18 cellular contexts compared by ENCODE assay signal in the genomic region with DNA sequence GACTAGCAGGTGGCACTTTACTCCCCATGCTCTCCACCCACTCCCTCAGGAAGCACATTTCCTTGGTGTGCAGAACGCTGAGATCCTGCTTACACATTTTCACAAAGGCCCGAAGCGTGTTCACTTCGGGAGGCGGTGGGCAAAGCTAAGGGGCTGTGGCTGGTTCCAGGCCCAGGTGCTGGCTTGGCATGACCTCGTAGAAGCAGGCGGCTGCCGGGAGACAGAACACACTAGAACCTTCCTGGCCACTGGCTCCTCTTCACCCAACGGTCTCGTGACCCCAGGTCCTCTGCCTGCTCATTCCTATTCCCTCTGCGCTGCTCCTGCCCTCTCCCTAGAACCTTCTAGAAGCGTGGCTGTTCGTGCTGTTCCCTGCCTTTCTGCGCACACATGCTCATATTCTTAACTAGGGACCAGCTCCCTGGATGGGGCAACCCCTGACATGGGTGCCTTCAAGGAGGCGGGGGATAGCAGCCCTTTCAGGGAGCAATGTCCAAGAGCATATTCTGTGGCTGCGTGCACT. TPM values are rescaled to one million over a fixed set of nuclear protein-coding genes. Genes with fewer than 3 reads are reported as not detected.
DNase-seq lines count a peak whose midpoint lies in the region; ATAC-seq and TF ChIP-seq lines count a peak whose summit lies in the region.
"Had no signal": no experiment of that assay in that cellular context is flagged by ENCODE, and none has a peak within 500 bp of the region (broad histone marks: within the 10 kb centered on the region; RNA-seq: fewer than 3 reads in every experiment).

No MANE protein-coding gene starts in this region.

- ATAC-seq in IMR-90 (ENCODE audit: low read depth) (no peak), PC-3 (no peak)
- ATAC-seq: CD8-positive, alpha-beta T cell; GM12878 had no signal

- no peaks in the 10 kb centered on the region for H3K36me3 Mint-ChIP-seq in nephron progenitor cell (ENCODE audit: low read depth)
- H3K36me3 Mint-ChIP-seq: CD4-positive, CD25-positive, alpha-beta regulatory T cell; CD8-positive, alpha-beta T cell had no signal

- no peak overlapping the region for H2BK120ac ChIP-seq in IMR-90 (ENCODE audit: low read depth, low read length)

- H3K27ac ChIP-seq in IMR-90 (ENCODE audit: insufficient read depth, low read length) (no peak overlapping the region), PC-3 (ENCODE audit: low read length) (no peak overlapping the region)
- H3K27ac ChIP-seq: BLaER1, C4-2B, GM23248 had no signal

- no peaks in the 10 kb centered on the region for H3F3A ChIP-seq in PC-3 (ENCODE audit: low read length, unreplicated experiment)

- no peak overlapping the region for H2BK5ac ChIP-seq in IMR-90 (ENCODE audit: low read depth, low read length, poor library complexity, severe bottlenecking)

- H3K9me2 ChIP-seq in PC-3 (replicated peaks; ENCODE audit: low read length) = no peaks in the 10 kb centered on the region

- no peak overlapping the region; the same call in 1 of the 2 replicates for H2AK5ac ChIP-seq in IMR-90 (ENCODE audit: low read depth, low read length)

- no peaks in the 10 kb centered on the region for H3K27me3 Mint-ChIP-seq in nephron progenitor cell (ENCODE audit: low read depth, poor library complexity)

- no peaks in the 10 kb centered on the region; the same call in 1 of the 2 replicates for H3K27me3 ChIP-seq in IMR-90 (ENCODE audit: control insufficient read depth, insufficient read depth, low read length)
- no peaks in the 10 kb centered on the region for H3K27me3 ChIP-seq in PC-3 (ENCODE audit: low read length)
- H3K27me3 ChIP-seq: BLaER1 had no signal

- H3K79me1 ChIP-seq in IMR-90 (ENCODE audit: low read depth in 1 of 2, low read length in 2 of 2) = no peaks in the 10 kb centered on the region

- DNase-seq in IMR-90 (no peak), nephron progenitor cell (no peak), posterior vena cava (ENCODE audit: low spot score) (peak; percentile 78), NCI-H510A treated with DMSO at 0.1 percent for 48 hours (lab: John Stamatoyannopoulos, UW) (no peak), NCI-H510A (lab: John Stamatoyannopoulos, UW) (no peak), PC-3 (no peak)
- DNase-seq: Caco-2; CD4-positive, CD25-positive, alpha-beta regulatory T cell; CD8-positive, alpha-beta T cell; DMS153; DND-41; GM23248; H7; HCEC 1CT had no signal

- no peak overlapping the region for H2BK20ac ChIP-seq in IMR-90 (ENCODE audit: low read depth, low read length)

- peaks cover 2% of the 10 kb centered on the region; the same call in 1 of the 2 replicates for H3K4me1 ChIP-seq in IMR-90 (ENCODE audit: control insufficient read depth, insufficient read depth, low read length)
- H3K4me1 ChIP-seq in PC-3 (ENCODE audit: insufficient read depth, low read length) = peaks cover 12% of the 10 kb centered on the region; the same call in 1 of the 2 replicates
- H3K4me1 ChIP-seq: BLaER1, Caco-2 had no signal

- CTCF ChIA-PET in IMR-90 (lab: Yijun Ruan, JAX) = no interaction called here
- CTCF ChIA-PET in PC-3 (lab: Charles Lee) = no interaction called here

- in situ Hi-C loops in IMR-90 (cut with MboI; ENCODE audit: low sequenced_read_pairs) = loop anchor here (5.0 to 25.0 kb wide), 4 partner anchors 370 to 1170 kb away; no protein-coding TSS in a partner anchor

- no peak overlapping the region for H3K9ac ChIP-seq in IMR-90 (ENCODE audit: low read depth, low read length)
- H3K9ac ChIP-seq in PC-3 (ENCODE audit: low read length) = no peak overlapping the region
- H3K9ac ChIP-seq: BLaER1, GM23248 had no signal

- H3K23ac ChIP-seq in IMR-90 (ENCODE audit: low read depth, low read length) = no peak overlapping the region

- no peak overlapping the region for H2BK15ac ChIP-seq in IMR-90 (ENCODE audit: low read depth, low read length)

- H4K5ac ChIP-seq in IMR-90 (ENCODE audit: low read depth, low read length) = peak overlapping the region; percentile 42; the same call in 1 of the 2 replicates

- WGBS in IMR-90 (ENCODE audit: extremely low coverage in 2 of 2, insufficient read length in 1 of 2), 2 experiments = 96% methylated on average over 8 of the region's 16 CpGs; no CpG with 5 or more reads in 1 of the 2 experiments

- TF ChIP-seq CTCF in IMR-90 (conservative IDR thresholded peaks at IDR 0.05; ENCODE audit: low read depth, low read length) (no peak), nephron progenitor cell (IDR thresholded peaks at IDR 0.05) (no peak), PC-3 (conservative IDR thresholded peaks at IDR 0.05; ENCODE audit: low read depth, low read length) (no peak)

- POLR2A ChIA-PET in IMR-90 (lab: Charles Lee; ENCODE audit: unreplicated experiment) (no interaction called here), PC-3 (lab: Charles Lee; ENCODE audit: unreplicated experiment) (no interaction called here)

- H3K14ac ChIP-seq in IMR-90 (replicated peaks; ENCODE audit: low read depth, low read length) = no peak overlapping the region

- no peaks in the 10 kb centered on the region for H3K36me3 ChIP-seq in IMR-90 (ENCODE audit: control insufficient read depth, insufficient read depth, low read length)
- H3K36me3 ChIP-seq in PC-3 (ENCODE audit: low read depth, low read length) = no peaks in the 10 kb centered on the region
- H3K36me3 ChIP-seq: BLaER1 had no signal

- H2AK9ac ChIP-seq in IMR-90 (replicated peaks; ENCODE audit: low read depth, low read length, poor library complexity) = no peak overlapping the region

- peak overlapping the region; percentile 5 for H3K4me3 Mint-ChIP-seq in nephron progenitor cell
- H3K4me3 Mint-ChIP-seq: B cell; CD4-positive, CD25-positive, alpha-beta regulatory T cell; CD8-positive, alpha-beta T cell had no signal

- H3K9me3 ChIP-seq in IMR-90 (ENCODE audit: control insufficient read depth, insufficient read depth, low read length) = no peaks in the 10 kb centered on the region
- H3K9me3 ChIP-seq in PC-3 (ENCODE audit: low read length) = no peaks in the 10 kb centered on the region
- H3K9me3 ChIP-seq: BLaER1, Caco-2 had no signal

- BruUV-seq in IMR-90 (replicated peaks; lab: Mats Ljungman, UMichigan) = no TSS peak
- BruUV-seq in PC-3 (replicated peaks; lab: Mats Ljungman, UMichigan) = no TSS peak

- H3K56ac ChIP-seq in IMR-90 (ENCODE audit: extremely low read depth, insufficient read depth, low read length) = no peak overlapping the region

- H3K27ac Mint-ChIP-seq in nephron progenitor cell = no peak overlapping the region
- H3K27ac Mint-ChIP-seq: B cell; CD8-positive, alpha-beta T cell had no signal

- no peaks in the 10 kb centered on the region for H3K9me1 ChIP-seq in IMR-90 (ENCODE audit: insufficient read depth, low read length)

- H3K18ac ChIP-seq in IMR-90 (ENCODE audit: low read depth, low read length) = no peak overlapping the region; the same call in 1 of the 2 replicates

- no peaks in the 10 kb centered on the region for H3K79me2 ChIP-seq in PC-3 (ENCODE audit: low read length)

- H4K20me1 ChIP-seq in IMR-90 (ENCODE audit: insufficient read depth, low read length) = no peaks in the 10 kb centered on the region
- no peaks in the 10 kb centered on the region for H4K20me1 ChIP-seq in PC-3 (ENCODE audit: low read length)
- H4K20me1 ChIP-seq: BLaER1 had no signal

- no peak overlapping the region for H3K4me2 ChIP-seq in IMR-90 (ENCODE audit: low read depth, low read length)
- H3K4me2 ChIP-seq in PC-3 (ENCODE audit: low read length) = no peak overlapping the region
- H3K4me2 ChIP-seq: BLaER1 had no signal

- no peak overlapping the region for H3K4me3 ChIP-seq in IMR-90 (ENCODE audit: insufficient read depth, low read depth, low read length)
- H3K4me3 ChIP-seq in PC-3 (ENCODE audit: low read length) = no peak overlapping the region
- H3K4me3 ChIP-seq: BLaER1, GM12878, GM23248 had no signal

- peaks cover 6% of the 10 kb centered on the region for H3K4me1 Mint-ChIP-seq in nephron progenitor cell
- H3K4me1 Mint-ChIP-seq: B cell; CD4-positive, CD25-positive, alpha-beta regulatory T cell had no signal

- TF ChIP-seq POLR2A in IMR-90 (IDR thresholded peaks at IDR 0.05; ENCODE audit: low read depth, low read length) = no peak

- intact Hi-C loops in IMR-90 (cut with micrococcal nuclease) = loop anchor here (5.0 to 10.0 kb wide), 3 partner anchors 893 to 1390 kb away; no protein-coding TSS in a partner anchor
- intact Hi-C loops in posterior vena cava (cut with DNase I) = no loop called here
- intact Hi-C loops in PC-3 (cut with micrococcal nuclease) = loop anchor here (10.0 kb wide), 2 partner anchors 190 to 550 kb away; no protein-coding TSS in a partner anchor

- H4K91ac ChIP-seq in IMR-90 (ENCODE audit: insufficient read depth, low read depth, low read length) = no peak overlapping the region

- no peak overlapping the region; the same call in 1 of the 2 replicates for H3K4ac ChIP-seq in IMR-90 (ENCODE audit: low read depth, low read length)

- H4K8ac ChIP-seq in IMR-90 (ENCODE audit: low read depth in 2 of 2, low read length in 2 of 2) = no peak overlapping the region

- dilution Hi-C loops in IMR-90 (cut with HindIII; ENCODE audit: low sequenced_read_pairs, unreplicated experiment) = no loop called here

- no peak overlapping the region for H2AFZ ChIP-seq in IMR-90 (replicated peaks; ENCODE audit: low read length, poor library complexity)
- H2AFZ ChIP-seq in PC-3 (ENCODE audit: low read length) = no peak overlapping the region
- H2AFZ ChIP-seq: GM23248 had no signal

- no peak for TF ChIP-seq RAD21 in IMR-90 (IDR thresholded peaks at IDR 0.05; ENCODE audit: low read length)

- H3K9me3 Mint-ChIP-seq in nephron progenitor cell = peaks cover 4% of the 10 kb centered on the region

TF ChIP-seq in IMR-90, 13 proteins besides CTCF, POLR2A, EP300 and RAD21 (continues in another document):
- TF ChIP-seq MAZ (IDR thresholded peaks at IDR 0.05; ENCODE audit: borderline replicate concordance, low read depth, low read length) (no peak), BHLHE40 (IDR thresholded peaks at IDR 0.05; ENCODE audit: low read depth, low read length) (no peak), MAFK (IDR thresholded peaks at IDR 0.05; ENCODE audit: low read depth, low read length) (no peak), MXI1 (IDR thresholded peaks at IDR 0.05; ENCODE audit: borderline replicate concordance, low read depth, low read length) (no peak), RFX5 (IDR thresholded peaks at IDR 0.05; ENCODE audit: low read depth, low read length) (no peak), SMC3 (IDR thresholded peaks at IDR 0.05; ENCODE audit: low read depth, low read length) (no peak)
- TF ChIP-seq, protein P1, sequence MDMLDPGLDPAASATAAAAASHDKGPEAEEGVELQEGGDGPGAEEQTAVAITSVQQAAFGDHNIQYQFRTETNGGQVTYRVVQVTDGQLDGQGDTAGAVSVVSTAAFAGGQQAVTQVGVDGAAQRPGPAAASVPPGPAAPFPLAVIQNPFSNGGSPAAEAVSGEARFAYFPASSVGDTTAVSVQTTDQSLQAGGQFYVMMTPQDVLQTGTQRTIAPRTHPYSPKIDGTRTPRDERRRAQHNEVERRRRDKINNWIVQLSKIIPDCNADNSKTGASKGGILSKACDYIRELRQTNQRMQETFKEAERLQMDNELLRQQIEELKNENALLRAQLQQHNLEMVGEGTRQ (IDR thresholded peaks at IDR 0.05; ENCODE audit: low read depth, low read length) = no peak

RNA-seq across cellular contexts. Expression of a gene that starts 43.3 kb away (rescaled TPM):
- total RNA-seq in IMR-90 (2012; rRNA removed) (7.2 TPM in 2 replicates), posterior vena cava (1 to 10 TPM; 5.6 to 5.7 TPM), PC-3 (2014; rRNA removed) (14.7 and 19.4 TPM in 2 replicates)
- 5.4 and 6.4 TPM in 2 replicates for polyA plus RNA-seq in IMR-90 (2012; rRNA removed)
- polyA plus RNA-seq in IMR-90 (2012; cell fraction: cytosol; rRNA removed) = 1.8 and 3.0 TPM in 2 replicates
- polyA plus RNA-seq in IMR-90 (2012; cell fraction: nucleus; rRNA removed; ENCODE audit: low replicate concordance) = 0.52 and 3.2 TPM in 2 replicates

Comparison
In these comparisons a context has a peak if more than half of its experiments do, and no peak if none do; other contexts are left out.
1. intact Hi-C loops: an anchor here in IMR-90 (5.0 to 10.0 kb wide) and PC-3 (10.0 kb wide); none called in posterior vena cava.